ENCODE assay signal across 10 cellular contexts in genomic region chr2:237591021-237591370, GRCh38. TPM values are rescaled to one million over a fixed set of nuclear protein-coding genes. Genes with fewer than 3 reads are reported as not detected.
DNase-seq lines count a peak whose midpoint lies in the region; ATAC-seq and TF ChIP-seq lines count a peak whose summit lies in the region.
"Had no signal": no experiment of that assay in that cellular context is flagged by ENCODE, and none has a peak within 500 bp of the region (broad histone marks: within the 10 kb centered on the region; RNA-seq: fewer than 3 reads in every experiment).

No MANE protein-coding gene starts in this region.

- no peaks in the 10 kb centered on the region for H3K9me3 ChIP-seq in HUES6 (ENCODE audit: control insufficient read depth, insufficient read depth, low read depth, low read length)
- H3K9me3 ChIP-seq in Panc1 (ENCODE audit: control insufficient read depth, insufficient read depth, low read depth, low read length), result no peaks in the 10 kb centered on the region
- no peaks in the 10 kb centered on the region for H3K9me3 ChIP-seq in iPS-15b (ENCODE audit: control insufficient read depth, insufficient read depth, low read length)
- no peaks in the 10 kb centered on the region for H3K9me3 ChIP-seq in smooth muscle cell (replicated peaks; ENCODE audit: low read depth)
- no peaks in the 10 kb centered on the region for H3K9me3 ChIP-seq in mesenchymal stem cell (ENCODE audit: control insufficient read depth, low read length)

- H3K14ac ChIP-seq in mesenchymal stem cell (ENCODE audit: low read length in 2 of 2), result no peak overlapping the region

- H2BK15ac ChIP-seq in mesenchymal stem cell (ENCODE audit: low read depth, poor library complexity, severe bottlenecking), result no peak overlapping the region

- H4K8ac ChIP-seq in mesenchymal stem cell (ENCODE audit: low read length), result no peak overlapping the region

- H3K9ac ChIP-seq in HUES6 (ENCODE audit: low read length) (peak overlapping the region; percentile 86), iPS-15b (ENCODE audit: low read depth, low read length) (no peak overlapping the region), smooth muscle cell (ENCODE audit: low read depth) (no peak overlapping the region), mesenchymal stem cell (ENCODE audit: low read length) (no peak overlapping the region)

- no peak overlapping the region for H2BK12ac ChIP-seq in mesenchymal stem cell (ENCODE audit: low read length in 2 of 2)

- TF ChIP-seq CTCF in Panc1 (IDR thresholded peaks at IDR 0.05), result no peak
- TF ChIP-seq CTCF in smooth muscle cell (IDR thresholded peaks at IDR 0.05; ENCODE audit: borderline replicate concordance, insufficient read depth, poor library complexity, severe bottlenecking), result no peak

- no peak overlapping the region for H2AFZ ChIP-seq in smooth muscle cell (ENCODE audit: low read depth)
- H2AFZ ChIP-seq in mesenchymal stem cell (ENCODE audit: low read depth, low read length), result no peak overlapping the region

- no peak overlapping the region for H3K18ac ChIP-seq in mesenchymal stem cell (ENCODE audit: low read depth in 1 of 2, low read length in 2 of 2)

- no TSS peak for BruUV-seq in Panc1 (replicated peaks; lab: Mats Ljungman, UMichigan)

- no peak overlapping the region for H2BK120ac ChIP-seq in mesenchymal stem cell (ENCODE audit: low read depth, low read length)

- peak overlapping the region; percentile 67 for H3K27ac ChIP-seq in HUES6 (ENCODE audit: low read depth, low read length)
- peak overlapping the region; percentile 82 for H3K27ac ChIP-seq in Panc1 (ENCODE audit: low read length)
- H3K27ac ChIP-seq in smooth muscle cell (ENCODE audit: low read depth), result no peak overlapping the region
- H3K27ac ChIP-seq in mesenchymal stem cell (ENCODE audit: low read length, poor library complexity, severe bottlenecking), result no peak overlapping the region

- H4K91ac ChIP-seq in mesenchymal stem cell (ENCODE audit: low read length), result no peak overlapping the region

- H2BK5ac ChIP-seq in mesenchymal stem cell (ENCODE audit: low read depth, low read length, poor library complexity, severe bottlenecking), result no peak overlapping the region

- in situ Hi-C loops in Panc1 (cut with HindIII; ENCODE audit: low pct_unique_long_range_greater_than_20kb, low sequenced_read_pairs), result no loop called here

- H3F3A ChIP-seq in smooth muscle cell (ENCODE audit: low read depth), result peaks cover 3% of the 10 kb centered on the region

- WGBS in smooth muscle cell (ENCODE audit: low lambda C conversion rate), result 30% methylated on average over 4 of the region's 4 CpGs
- WGBS in mesenchymal stem cell, result 41% methylated on average over 3 of the region's 4 CpGs

- peak; percentile 50 for ATAC-seq in Panc1
- no peak for ATAC-seq in HG02763 (IDR thresholded peaks at IDR 0.05; ENCODE audit: unreplicated experiment)
- ATAC-seq: activated CD4-positive, CD25-positive, alpha-beta regulatory T cell treated with anti-CD3 and anti-CD28 coated beads, Interleukin-2, amount 50 U/mL, for 24 hours had no signal

- POLR2A ChIA-PET in Panc1 (lab: Charles Lee), result interaction anchor here (0.6 to 0.7 kb wide), 2 partner anchors 44 to 90 kb away, joined by 3 to 4 read pairs; no protein-coding TSS in a partner anchor

- H3K79me1 ChIP-seq in mesenchymal stem cell (replicated peaks; ENCODE audit: low read length, poor library complexity, severe bottlenecking), result no peaks in the 10 kb centered on the region

- intact Hi-C loops in Panc1 (cut with micrococcal nuclease; ENCODE audit: unreplicated experiment), result loop anchor here (10.0 kb wide), 1 partner anchor 154 kb away; no protein-coding TSS in a partner anchor

- no peak for DNase-seq in Panc1 (ENCODE audit: low read depth, low spot score)
- no peak for DNase-seq in smooth muscle cell (lab: John Stamatoyannopoulos, UW; ENCODE audit: unreplicated experiment)
- no peak for DNase-seq in retina
- no peak for DNase-seq in mesenchymal stem cell
- no peak for DNase-seq in cortex of kidney (lab: John Stamatoyannopoulos, UW)

- H3K4me1 ChIP-seq in HUES6 (ENCODE audit: control insufficient read depth, insufficient read depth, low read length), result peaks cover 65% of the 10 kb centered on the region
- H3K4me1 ChIP-seq in Panc1 (ENCODE audit: control insufficient read depth, insufficient read depth, low read length), result peaks cover 39% of the 10 kb centered on the region
- H3K4me1 ChIP-seq in iPS-15b (ENCODE audit: control insufficient read depth, insufficient read depth, low read length), result peaks cover 13% of the 10 kb centered on the region
- peaks cover 24% of the 10 kb centered on the region for H3K4me1 ChIP-seq in smooth muscle cell (ENCODE audit: low read depth)
- peaks cover 31% of the 10 kb centered on the region for H3K4me1 ChIP-seq in mesenchymal stem cell (ENCODE audit: control insufficient read depth, insufficient read depth, low read depth, low read length)

- H2AK5ac ChIP-seq in mesenchymal stem cell (ENCODE audit: low read length, severe bottlenecking), result no peak overlapping the region

- H3K27me3 ChIP-seq in HUES6 (ENCODE audit: control insufficient read depth, insufficient read depth, low read length) (no peaks in the 10 kb centered on the region), Panc1 (ENCODE audit: control insufficient read depth, insufficient read depth, low read length) (no peaks in the 10 kb centered on the region), iPS-15b (ENCODE audit: control insufficient read depth, insufficient read depth, low read length) (no peaks in the 10 kb centered on the region), smooth muscle cell (ENCODE audit: low read depth) (no peaks in the 10 kb centered on the region), mesenchymal stem cell (ENCODE audit: control insufficient read depth in 1 of 2, insufficient read depth in 1 of 2, low read length in 2 of 2) (no peaks in the 10 kb centered on the region)

- no peaks in the 10 kb centered on the region for H3K79me2 ChIP-seq in smooth muscle cell (ENCODE audit: low read depth)

- H3K4me3 ChIP-seq in HUES6 (ENCODE audit: low read depth, low read length), result peak overlapping the region; percentile 70
- H3K4me3 ChIP-seq in Panc1 (ENCODE audit: low read depth in 2 of 2, low read length in 2 of 2), result peak overlapping the region; percentile 27 to 42
- H3K4me3 ChIP-seq in iPS-15b (ENCODE audit: low read depth, low read length), result peak overlapping the region; percentile 45
- peak overlapping the region; percentile 41 for H3K4me3 ChIP-seq in smooth muscle cell
- H3K4me3 ChIP-seq in mesenchymal stem cell (ENCODE audit: insufficient read depth in 1 of 2, low read depth in 1 of 2, low read length in 2 of 2), result no peak overlapping the region

- 0 out of 2 replicates have a peak, but pooled peaks cover 6% of the 10 kb centered on the region for H3K36me3 ChIP-seq in HUES6 (ENCODE audit: control insufficient read depth, insufficient read depth, low read length)
- H3K36me3 ChIP-seq in Panc1 (ENCODE audit: control insufficient read depth, insufficient read depth, low read length), result no peaks in the 10 kb centered on the region; the same call in 1 of the 2 replicates
- H3K36me3 ChIP-seq in iPS-15b (ENCODE audit: control insufficient read depth, insufficient read depth, low read length), result no peaks in the 10 kb centered on the region
- H3K36me3 ChIP-seq in smooth muscle cell (ENCODE audit: low read depth), result no peaks in the 10 kb centered on the region
- no peaks in the 10 kb centered on the region for H3K36me3 ChIP-seq in mesenchymal stem cell (ENCODE audit: control insufficient read depth in 1 of 2, insufficient read depth in 2 of 2, low read depth in 1 of 2, low read length in 2 of 2)

- H4K20me1 ChIP-seq in smooth muscle cell (ENCODE audit: low read depth), result no peaks in the 10 kb centered on the region

- H3K4me2 ChIP-seq in smooth muscle cell (no peak overlapping the region), mesenchymal stem cell (ENCODE audit: low read length, poor library complexity, severe bottlenecking) (no peak overlapping the region)

- H3K4ac ChIP-seq in mesenchymal stem cell (ENCODE audit: low read depth in 1 of 2, low read length in 2 of 2), result no peak overlapping the region

- no peak overlapping the region for H3K23ac ChIP-seq in mesenchymal stem cell (ENCODE audit: low read length in 2 of 2)

- CTCF ChIA-PET in Panc1 (lab: Charles Lee), result no interaction called here

RNA-seq across cellular contexts. Expression of gene RAB17, which starts 0.5 kb away (rescaled TPM):
- total RNA-seq in Panc1 (2021; ENCODE audit: unreplicated experiment) (23.6 TPM), smooth muscle cell (0.18 and 1.4 TPM in 2 replicates)
- polyA plus RNA-seq in Panc1 (2012; ENCODE audit: insufficient read length), result 8.5 TPM
- 0.69 and 2.0 TPM in 2 replicates for polyA plus RNA-seq in smooth muscle cell
- 0.11 TPM for polyA plus RNA-seq in mesenchymal stem cell (2013, experiment 1 of 2)
- 0.11 TPM for polyA plus RNA-seq in mesenchymal stem cell (2013, experiment 2 of 2)
- total RNA-seq: neural crest cell had no signal

RNA-seq across cellular contexts. Expression of gene PRLH, which starts 24.6 kb away (rescaled TPM):
- total RNA-seq in Panc1 (2021; ENCODE audit: unreplicated experiment), result not detected
- polyA plus RNA-seq in Panc1 (2012; ENCODE audit: insufficient read length), result not detected
- not detected in 2 replicates for total RNA-seq in smooth muscle cell
- polyA plus RNA-seq in smooth muscle cell, result not detected in 2 replicates
- not detected for polyA plus RNA-seq in mesenchymal stem cell (2013, experiment 1 of 2)
- polyA plus RNA-seq in mesenchymal stem cell (2013, experiment 2 of 2), result not detected
- total RNA-seq: neural crest cell had no signal

RNA-seq across cellular contexts. Expression of gene LRRFIP1, which starts 36.4 kb away (rescaled TPM):
- total RNA-seq in Panc1 (2021; ENCODE audit: unreplicated experiment) (121 TPM), smooth muscle cell (36.2 and 49.5 TPM in 2 replicates)
- polyA plus RNA-seq in Panc1 (2012; ENCODE audit: insufficient read length), result 61.9 TPM
- 65.1 and 82.7 TPM in 2 replicates for polyA plus RNA-seq in smooth muscle cell
- 111 TPM for polyA plus RNA-seq in mesenchymal stem cell (2013, experiment 1 of 2)
- 106 TPM for polyA plus RNA-seq in mesenchymal stem cell (2013, experiment 2 of 2)

Comparison
In these comparisons a context has a peak if more than half of its experiments do, and no peak if none do; other contexts are left out.
1. H3K27ac ChIP-seq: peak in HUES6 (single experiment) and Panc1 (single experiment); none in smooth muscle cell (single experiment) and mesenchymal stem cell (single experiment).
2. H3K4me3 ChIP-seq: peak in HUES6 (single experiment), Panc1 (2 of 2), iPS-15b (single experiment) and smooth muscle cell (single experiment); none in mesenchymal stem cell (0 of 2).
3. RNA of gene RAB17, which starts 0.5 kb away (total RNA-seq): 23.6 TPM in Panc1 (single experiment); 0.18 to 1.4 TPM in smooth muscle cell; every median in the first group is over 10 times any median in the second.